In the genomic region with DNA sequence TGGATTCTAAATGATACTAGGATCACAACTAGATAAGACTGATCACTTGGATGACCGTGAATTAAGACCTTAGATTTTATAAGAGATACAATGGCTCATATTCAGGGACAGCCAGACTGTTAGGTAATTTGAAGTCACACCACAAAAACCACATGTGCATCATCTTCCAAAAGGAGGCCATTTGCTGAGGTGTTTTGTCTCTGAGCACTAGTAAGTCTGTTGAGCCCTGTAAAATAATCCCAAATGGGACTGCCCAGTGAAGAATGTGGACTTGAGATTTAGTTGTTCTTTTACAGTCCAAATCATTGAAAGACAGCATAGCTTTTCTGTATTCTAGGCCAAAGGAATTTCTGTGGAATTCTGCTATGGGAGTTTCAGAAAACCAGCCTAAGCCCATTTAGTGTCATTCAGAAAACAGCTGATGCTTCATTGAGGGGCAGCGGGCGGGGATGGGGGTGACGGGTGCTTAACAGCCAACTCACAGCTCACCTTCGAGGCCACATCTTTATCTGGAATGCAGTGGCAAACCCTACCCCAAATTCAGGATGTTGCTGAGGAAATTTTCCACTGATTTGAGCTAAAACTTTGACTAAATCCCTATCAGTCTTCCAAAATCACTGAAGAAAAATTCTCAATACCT, we compare ENCODE assay signal across 19 cellular contexts.
A peak's percentile ranks its signal among the peaks of the same experiment; 100 is the strongest.
DNase-seq lines count a peak whose midpoint lies in the region; ATAC-seq and TF ChIP-seq lines count a peak whose summit lies in the region.
"Had no signal": no experiment of that assay in that cellular context is flagged by ENCODE, and none has a peak within 500 bp of the region (broad histone marks: within the 10 kb centered on the region; RNA-seq: fewer than 3 reads in every experiment).

No MANE protein-coding gene starts in this region.

- H4K8ac ChIP-seq in IMR-90 (ENCODE audit: low read depth in 2 of 2, low read length in 2 of 2) (no peak overlapping the region), mesendoderm (ENCODE audit: low read depth, low read length) (no peak overlapping the region)

- H3K27me3 Mint-ChIP-seq in MCF 10A (ENCODE audit: insufficient read depth, unreplicated experiment), result no peaks in the 10 kb centered on the region

- no peak overlapping the region for H3K27ac ChIP-seq in BLaER1
- H3K27ac ChIP-seq in IMR-90 (ENCODE audit: insufficient read depth, low read length), result no peak overlapping the region
- H3K27ac ChIP-seq in mesendoderm (ENCODE audit: low read depth, low read length), result no peak overlapping the region
- H3K27ac ChIP-seq in adrenal gland, result no peak overlapping the region
- H3K27ac ChIP-seq: spleen had no signal

- H3K14ac ChIP-seq in IMR-90 (replicated peaks; ENCODE audit: low read depth, low read length), result no peak overlapping the region; the same call in 1 of the 2 replicates

- H3K4me2 ChIP-seq in BLaER1 (peak overlapping the region; percentile 52), IMR-90 (ENCODE audit: low read depth, low read length) (no peak overlapping the region), mesendoderm (ENCODE audit: low read length) (no peak overlapping the region)

- H3K79me1 ChIP-seq in IMR-90 (ENCODE audit: low read depth in 1 of 2, low read length in 2 of 2), result peaks cover 5 to 9% of the 10 kb centered on the region in 2 experiments; a peak in 3 of 4 replicates
- no peaks in the 10 kb centered on the region for H3K79me1 ChIP-seq in mesendoderm (ENCODE audit: low read length)

- TF ChIP-seq CTCF in IMR-90 (conservative IDR thresholded peaks at IDR 0.05; ENCODE audit: low read depth, low read length) (no peak), MCF 10A (IDR thresholded peaks at IDR 0.05; ENCODE audit: unreplicated experiment) (no peak), adrenal gland (IDR thresholded peaks at IDR 0.05) (no peak)

- H3K9ac ChIP-seq in BLaER1 (no peak overlapping the region), IMR-90 (ENCODE audit: low read depth, low read length) (no peak overlapping the region), mesendoderm (ENCODE audit: low read length) (no peak overlapping the region)

- POLR2A ChIA-PET in IMR-90 (lab: Charles Lee; ENCODE audit: unreplicated experiment), result interaction anchor here (0.6 kb wide), 1 partner anchor 49 kb away, joined by 3 read pairs; no protein-coding TSS in a partner anchor
- POLR2A ChIA-PET in MCF 10A (lab: Yijun Ruan, JAX), result interaction anchor here (0.7 to 4.2 kb wide), 4 partner anchors 9 to 31 kb away, joined by 3 to 21 read pairs (median 6); no protein-coding TSS in a partner anchor

- H3K4me1 ChIP-seq in BLaER1, result peaks cover 39% of the 10 kb centered on the region
- H3K4me1 ChIP-seq in IMR-90 (ENCODE audit: control insufficient read depth, insufficient read depth, low read length), result peaks cover 9% of the 10 kb centered on the region
- peaks cover 2% of the 10 kb centered on the region for H3K4me1 ChIP-seq in mesendoderm (ENCODE audit: control insufficient read depth, low read depth, low read length)
- H3K4me1 ChIP-seq in adrenal gland (replicated peaks in 1 of 2), result no peaks in the 10 kb centered on the region
- H3K4me1 ChIP-seq: spleen had no signal

- H3K4ac ChIP-seq in IMR-90 (ENCODE audit: low read depth, low read length) (no peak overlapping the region), mesendoderm (ENCODE audit: low read depth, low read length) (no peak overlapping the region)

- H3K9me3 ChIP-seq in BLaER1 (no peaks in the 10 kb centered on the region), IMR-90 (ENCODE audit: control insufficient read depth, insufficient read depth, low read length) (no peaks in the 10 kb centered on the region), adrenal gland (replicated peaks in 1 of 3) (no peaks in the 10 kb centered on the region)
- H3K9me3 ChIP-seq: spleen had no signal

- H2AK9ac ChIP-seq in IMR-90 (replicated peaks; ENCODE audit: low read depth, low read length, poor library complexity), result no peak overlapping the region

- H2BK15ac ChIP-seq in IMR-90 (ENCODE audit: low read depth, low read length) (no peak overlapping the region), mesendoderm (replicated peaks; ENCODE audit: low read depth) (no peak overlapping the region)

- BruUV-seq in IMR-90 (replicated peaks; lab: Mats Ljungman, UMichigan) (no TSS peak), MCF 10A (replicated peaks; lab: Mats Ljungman, UMichigan) (no TSS peak)

- no peak overlapping the region for H2AFZ ChIP-seq in IMR-90 (replicated peaks; ENCODE audit: low read length, poor library complexity)

- H4K5ac ChIP-seq in IMR-90 (ENCODE audit: low read depth, low read length), result no peak overlapping the region
- no peak overlapping the region for H4K5ac ChIP-seq in mesendoderm (ENCODE audit: low read length)

- peak; percentile 62 for DNase-seq in IMR-90
- DNase-seq in MCF 10A (ENCODE audit: unreplicated experiment), result no peak
- DNase-seq in mesendoderm, result peak; percentile 45
- DNase-seq in activated CD4-positive, alpha-beta T cell treated with anti-CD3 and anti-CD28 coated beads for 1 hour, result no peak
- DNase-seq in adrenal gland, result no peak
- no peak for DNase-seq in superior temporal gyrus (ENCODE audit: extremely low spot score)
- DNase-seq: activated CD4-positive, alpha-beta T cell treated with anti-CD3 and anti-CD28 coated beads, Interleukin-2, amount 50 U/mL, for 48 hours; AML-193; dermis blood vessel endothelial cell; foreskin melanocyte; Karpas-422; NCI-H1694 treated with DMSO at 0.1 percent for 48 hours; NCI-H69; Right ventricle myocardium superior; spleen; stimulated activated naive CD8-positive, alpha-beta T cell treated with anti-CD3 and anti-CD28 coated beads, Interleukin-15, amount 100 ng/mL, for 72 hours had no signal

- no peaks in the 10 kb centered on the region for H4K20me1 ChIP-seq in BLaER1
- no peaks in the 10 kb centered on the region for H4K20me1 ChIP-seq in IMR-90 (ENCODE audit: insufficient read depth, low read length)

- in situ Hi-C loops in IMR-90 (cut with MboI; ENCODE audit: low sequenced_read_pairs), result loop anchor here (25.0 kb wide), 1 partner anchor 375 kb away; no protein-coding TSS in a partner anchor

- H3K9me3 Mint-ChIP-seq in MCF 10A (ENCODE audit: unreplicated experiment), result no peaks in the 10 kb centered on the region
- H3K9me3 Mint-ChIP-seq: activated T-helper 1 cell treated with anti-CD3 and anti-CD28 coated beads, Interleukin-12 subunit alpha, Interleukin-12 subunit beta, Interleukin-2, Interleukin-4 antibody, amounts not matched to agents 30 ng/mL and 10 ng/mL and 1 ng/mL, durations not matched to agents 14 hours and 24 hours and 36 hours; stimulated activated naive CD8-positive, alpha-beta T cell treated with anti-CD3 and anti-CD28 coated beads, Interleukin-15, amount 100 ng/mL, for 72 hours had no signal

- peaks cover 53% of the 10 kb centered on the region for H3K36me3 Mint-ChIP-seq in MCF 10A (ENCODE audit: insufficient read depth, unreplicated experiment)

- H3K4me3 ChIP-seq in BLaER1 (no peak overlapping the region), IMR-90 (ENCODE audit: insufficient read depth, low read depth, low read length) (no peak overlapping the region), mesendoderm (ENCODE audit: low read length) (no peak overlapping the region), adrenal gland (no peak overlapping the region)
- H3K4me3 ChIP-seq: spleen had no signal

- H3K23ac ChIP-seq in IMR-90 (ENCODE audit: low read depth, low read length), result no peak overlapping the region
- no peak overlapping the region for H3K23ac ChIP-seq in mesendoderm (ENCODE audit: low read length)

- no peak for TF ChIP-seq POLR2A in IMR-90 (IDR thresholded peaks at IDR 0.05; ENCODE audit: low read depth, low read length)
- no peak for TF ChIP-seq POLR2A in adrenal gland (IDR thresholded peaks at IDR 0.05)

- no peak for TF ChIP-seq RAD21 in IMR-90 (IDR thresholded peaks at IDR 0.05; ENCODE audit: low read length)

- ATAC-seq in IMR-90 (ENCODE audit: low read depth), result no peak
- no peak for ATAC-seq in GM21526 (IDR thresholded peaks at IDR 0.05; ENCODE audit: low FRiP score, unreplicated experiment)
- ATAC-seq: stimulated activated naive CD8-positive, alpha-beta T cell treated with anti-CD3 and anti-CD28 coated beads, Interleukin-15, amount 100 ng/mL, for 72 hours had no signal

- H2BK120ac ChIP-seq in IMR-90 (ENCODE audit: low read depth, low read length) (no peak overlapping the region), mesendoderm (ENCODE audit: low read depth, low read length) (no peak overlapping the region)

- intact Hi-C loops in IMR-90 (cut with micrococcal nuclease) (no loop called here), MCF 10A (cut with micrococcal nuclease) (no loop called here), adrenal gland (cut with DNase I) (loop anchor here in 1 of 2 donors (10.0 kb wide), 1 partner anchor 132 kb away; no protein-coding TSS in a partner anchor)

- H4K91ac ChIP-seq in IMR-90 (ENCODE audit: insufficient read depth, low read depth, low read length), result no peak overlapping the region

- CTCF ChIA-PET in IMR-90 (lab: Yijun Ruan, JAX) (no interaction called here), MCF 10A (lab: Yijun Ruan, JAX) (interaction anchor here (0.6 kb wide), 1 partner anchor 23 kb away, joined by 3 read pairs; no protein-coding TSS in a partner anchor)

- dilution Hi-C loops in IMR-90 (cut with HindIII; ENCODE audit: low sequenced_read_pairs, unreplicated experiment), result no loop called here

- H3K27ac Mint-ChIP-seq in MCF 10A (ENCODE audit: low read depth, unreplicated experiment), result peak overlapping the region; percentile 39
- H3K27ac Mint-ChIP-seq: activated T-helper 1 cell treated with anti-CD3 and anti-CD28 coated beads, Interleukin-12 subunit alpha, Interleukin-12 subunit beta, Interleukin-2, Interleukin-4 antibody, amounts not matched to agents 30 ng/mL and 10 ng/mL and 1 ng/mL, durations not matched to agents 14 hours and 24 hours and 36 hours; stimulated activated naive CD8-positive, alpha-beta T cell treated with anti-CD3 and anti-CD28 coated beads, Interleukin-15, amount 100 ng/mL, for 72 hours had no signal

- no peak overlapping the region for H3K4me3 Mint-ChIP-seq in MCF 10A (ENCODE audit: unreplicated experiment)
- H3K4me3 Mint-ChIP-seq: activated T-helper 1 cell treated with anti-CD3 and anti-CD28 coated beads, Interleukin-12 subunit alpha, Interleukin-12 subunit beta, Interleukin-2, Interleukin-4 antibody, amounts not matched to agents 30 ng/mL and 10 ng/mL and 1 ng/mL, durations not matched to agents 14 hours and 24 hours and 36 hours; stimulated activated naive CD8-positive, alpha-beta T cell treated with anti-CD3 and anti-CD28 coated beads, Interleukin-15, amount 100 ng/mL, for 72 hours had no signal

- H3K56ac ChIP-seq in IMR-90 (ENCODE audit: extremely low read depth, insufficient read depth, low read length), result no peak overlapping the region
- H3K56ac ChIP-seq in mesendoderm (ENCODE audit: low read length), result no peak overlapping the region

- no peak overlapping the region for H2BK5ac ChIP-seq in IMR-90 (ENCODE audit: low read depth, low read length, poor library complexity, severe bottlenecking)
- no peak overlapping the region for H2BK5ac ChIP-seq in mesendoderm (ENCODE audit: low read length)

- H3K79me2 ChIP-seq in mesendoderm (ENCODE audit: control insufficient read depth, insufficient read depth, low read length), result no peaks in the 10 kb centered on the region

- no peaks in the 10 kb centered on the region for H3K27me3 ChIP-seq in BLaER1
- H3K27me3 ChIP-seq in IMR-90 (ENCODE audit: control insufficient read depth, insufficient read depth, low read length), result no peaks in the 10 kb centered on the region
- H3K27me3 ChIP-seq in mesendoderm (ENCODE audit: insufficient read depth, low read length, poor library complexity), result no peaks in the 10 kb centered on the region
- no peaks in the 10 kb centered on the region for H3K27me3 ChIP-seq in adrenal gland

- WGBS in IMR-90 (ENCODE audit: extremely low coverage in 2 of 2, insufficient read length in 1 of 2), 2 experiments, result no CpG with 5 or more reads among the region's 5 CpGs
- no CpG with 5 or more reads among the region's 5 CpGs for WGBS in mesendoderm (ENCODE audit: extremely low coverage, insufficient coverage, low lambda C conversion rate)
- WGBS in adrenal gland, 4 donors, result 65 to 81% (median 76%) methylated on average over 5 of the region's 5 CpGs

- H2BK20ac ChIP-seq in IMR-90 (ENCODE audit: low read depth, low read length), result no peak overlapping the region

- no peaks in the 10 kb centered on the region for H3K36me3 ChIP-seq in BLaER1
- peaks cover 6% of the 10 kb centered on the region for H3K36me3 ChIP-seq in IMR-90 (ENCODE audit: control insufficient read depth, insufficient read depth, low read length)
- H3K36me3 ChIP-seq in mesendoderm (ENCODE audit: control insufficient read depth, insufficient read depth, low read length), result no peaks in the 10 kb centered on the region
- H3K36me3 ChIP-seq in adrenal gland (replicated peaks in 1 of 2), result no peaks in the 10 kb centered on the region
- H3K36me3 ChIP-seq: spleen had no signal

- peaks cover 12% of the 10 kb centered on the region for H3K4me1 Mint-ChIP-seq in MCF 10A (ENCODE audit: insufficient read depth, unreplicated experiment)
- H3K4me1 Mint-ChIP-seq: stimulated activated naive CD8-positive, alpha-beta T cell treated with anti-CD3 and anti-CD28 coated beads, Interleukin-15, amount 100 ng/mL, for 72 hours had no signal

- H2AK5ac ChIP-seq in IMR-90 (ENCODE audit: low read depth, low read length) (no peak overlapping the region), mesendoderm (ENCODE audit: low read length) (no peak overlapping the region)

- H3K18ac ChIP-seq in IMR-90 (ENCODE audit: low read depth, low read length), result no peak overlapping the region
- H3K18ac ChIP-seq in mesendoderm (ENCODE audit: low read length), result no peak overlapping the region

- H3K9me1 ChIP-seq in IMR-90 (ENCODE audit: insufficient read depth, low read length), result peaks cover 8% of the 10 kb centered on the region; the same call in 1 of the 2 replicates

Comparison
In these comparisons a context has a peak if more than half of its experiments do, and no peak if none do; other contexts are left out.
1. DNase-seq: peak in IMR-90 (single experiment) and mesendoderm (single experiment); none in MCF 10A (single experiment), activated CD4-positive, alpha-beta T cell treated with anti-CD3 and anti-CD28 coated beads for 1 hour (single experiment), adrenal gland (0 of 7) and superior temporal gyrus (single experiment).